In genomic region chr5:73339165-73339564, GRCh38 we compare ENCODE assay signal across 18 cellular contexts.
A peak's percentile ranks its signal among the peaks of the same experiment; 100 is the strongest.
DNase-seq lines count a peak whose midpoint lies in the region; ATAC-seq and TF ChIP-seq lines count a peak whose summit lies in the region.
"Had no signal": no experiment of that assay in that cellular context is flagged by ENCODE, and none has a peak within 500 bp of the region (broad histone marks: within the 10 kb centered on the region; RNA-seq: fewer than 3 reads in every experiment).

No MANE protein-coding gene starts in this region.

- WGBS in IMR-90 (ENCODE audit: extremely low coverage in 2 of 2, insufficient read length in 1 of 2), 2 experiments, result 84% methylated on average over 9 of the region's 12 CpGs; no CpG with 5 or more reads in 1 of the 2 experiments

- no peak overlapping the region for H3K4me3 Mint-ChIP-seq in neural crest cell
- H3K4me3 Mint-ChIP-seq: B cell; CD4-positive, alpha-beta memory T cell had no signal

- no peak overlapping the region for H3K4me3 ChIP-seq in IMR-90 (ENCODE audit: insufficient read depth, low read depth, low read length)
- H3K4me3 ChIP-seq: HAP-1, SJSA1 had no signal

- TF ChIP-seq RAD21 in IMR-90 (IDR thresholded peaks at IDR 0.05; ENCODE audit: low read length), result no peak

- no peaks in the 10 kb centered on the region for H3K9me3 Mint-ChIP-seq in neural crest cell

- H2BK120ac ChIP-seq in IMR-90 (ENCODE audit: low read depth, low read length), result peak overlapping the region; percentile 8; the same call in 1 of the 2 replicates

- dilution Hi-C loops in IMR-90 (cut with HindIII; ENCODE audit: low sequenced_read_pairs, unreplicated experiment), result no loop called here

- no peak overlapping the region for H4K8ac ChIP-seq in IMR-90 (ENCODE audit: low read depth in 2 of 2, low read length in 2 of 2)

- H3K27ac Mint-ChIP-seq in neural crest cell (ENCODE audit: unreplicated experiment), result peak overlapping the region; percentile 59
- H3K27ac Mint-ChIP-seq: B cell had no signal

- H3K4me1 ChIP-seq in IMR-90 (ENCODE audit: control insufficient read depth, insufficient read depth, low read length), result peaks cover 14% of the 10 kb centered on the region
- H3K4me1 ChIP-seq: HAP-1 had no signal

- H3K56ac ChIP-seq in IMR-90 (ENCODE audit: extremely low read depth, insufficient read depth, low read length), result no peak overlapping the region

- no peak overlapping the region for H4K91ac ChIP-seq in IMR-90 (ENCODE audit: insufficient read depth, low read depth, low read length)

- CTCF ChIA-PET in IMR-90 (lab: Yijun Ruan, JAX), result no interaction called here

- H2AFZ ChIP-seq in IMR-90 (replicated peaks; ENCODE audit: low read length, poor library complexity), result no peak overlapping the region

- H3K79me1 ChIP-seq in IMR-90 (ENCODE audit: low read depth in 1 of 2, low read length in 2 of 2), result no peaks in the 10 kb centered on the region

- H4K20me1 ChIP-seq in IMR-90 (ENCODE audit: insufficient read depth, low read length), result no peaks in the 10 kb centered on the region

- DNase-seq in IMR-90 (no peak), brain pericyte (ENCODE audit: low read depth, low spot score) (peak; percentile 81), neural crest cell (ENCODE audit: low read depth, low spot score) (no peak), smooth muscle cell of the brain vasculature (ENCODE audit: low read depth, low spot score) (peak; percentile 86), ACHN (no peak), NOMO-1 treated with dmso at 0.1 percent for 144 hours (lab: John Stamatoyannopoulos, UW; ENCODE audit: unreplicated experiment) (no peak)
- DNase-seq: Calu3; CD4-positive, alpha-beta memory T cell; DMS79; KBM-7; NCI-H2029; NCI-H446 treated with DMSO at 0.1 percent for 48 hours; NK-92 treated with Interleukin-12 subunit alpha and Interleukin-12 subunit beta, amount 100 ng/mL, for 24 hours had no signal

- no peak overlapping the region for H3K4me2 ChIP-seq in IMR-90 (ENCODE audit: low read depth, low read length)

- peak overlapping the region; percentile 44 for H2BK20ac ChIP-seq in IMR-90 (ENCODE audit: low read depth, low read length)

- H3K36me3 ChIP-seq in IMR-90 (ENCODE audit: control insufficient read depth, insufficient read depth, low read length), result no peaks in the 10 kb centered on the region
- H3K36me3 ChIP-seq: HAP-1, SJSA1 had no signal

- TF ChIP-seq CTCF in IMR-90 (conservative IDR thresholded peaks at IDR 0.05; ENCODE audit: low read depth, low read length), result no peak
- no peak for TF ChIP-seq CTCF in neural crest cell (conservative IDR thresholded peaks at IDR 0.05)

- H2AK9ac ChIP-seq in IMR-90 (replicated peaks; ENCODE audit: low read depth, low read length, poor library complexity), result peak overlapping the region; percentile 37

- peak overlapping the region; percentile 74; the same call in 1 of the 2 replicates for H3K4ac ChIP-seq in IMR-90 (ENCODE audit: low read depth, low read length)

- H3K23ac ChIP-seq in IMR-90 (ENCODE audit: low read depth, low read length), result no peak overlapping the region

- H3K27ac ChIP-seq in IMR-90 (ENCODE audit: insufficient read depth, low read length), result no peak overlapping the region

- peaks cover 39% of the 10 kb centered on the region for H3K27me3 Mint-ChIP-seq in neural crest cell (ENCODE audit: low read depth)

- H2BK5ac ChIP-seq in IMR-90 (ENCODE audit: low read depth, low read length, poor library complexity, severe bottlenecking), result no peak overlapping the region

- H3K9me3 ChIP-seq in IMR-90 (ENCODE audit: control insufficient read depth, insufficient read depth, low read length), result peaks cover 6% of the 10 kb centered on the region
- H3K9me3 ChIP-seq: HAP-1, SJSA1 had no signal

- H3K4me1 Mint-ChIP-seq in neural crest cell, result peaks cover 19% of the 10 kb centered on the region
- H3K4me1 Mint-ChIP-seq: B cell; CD4-positive, alpha-beta memory T cell had no signal

- H3K36me3 Mint-ChIP-seq in neural crest cell (ENCODE audit: low read depth), result no peaks in the 10 kb centered on the region
- H3K36me3 Mint-ChIP-seq: CD4-positive, alpha-beta memory T cell had no signal

- peaks cover 9% of the 10 kb centered on the region; the same call in 1 of the 2 replicates for H3K27me3 ChIP-seq in IMR-90 (ENCODE audit: control insufficient read depth, insufficient read depth, low read length)

- intact Hi-C loops in IMR-90 (cut with micrococcal nuclease), result no loop called here

- H3K18ac ChIP-seq in IMR-90 (ENCODE audit: low read depth, low read length), result no peak overlapping the region

- H2BK15ac ChIP-seq in IMR-90 (ENCODE audit: low read depth, low read length), result no peak overlapping the region; the same call in 2 of the 3 replicates

- ATAC-seq in IMR-90 (ENCODE audit: low read depth), result no peak
- no peak for ATAC-seq in GM18868 (IDR thresholded peaks at IDR 0.05; ENCODE audit: unreplicated experiment)
- no peak for ATAC-seq in HG03457 (IDR thresholded peaks at IDR 0.05; ENCODE audit: unreplicated experiment)

- H3K9me1 ChIP-seq in IMR-90 (ENCODE audit: insufficient read depth, low read length), result no peaks in the 10 kb centered on the region; the same call in 1 of the 2 replicates

- TF ChIP-seq POLR2A in IMR-90 (IDR thresholded peaks at IDR 0.05; ENCODE audit: low read depth, low read length), result no peak

- in situ Hi-C loops in IMR-90 (cut with MboI; ENCODE audit: low sequenced_read_pairs), result no loop called here
- in situ Hi-C loops in ACHN (cut with HindIII; ENCODE audit: low pct_ligation_motif_present, low pct_unique_long_range_greater_than_20kb, low sequenced_read_pairs), result no loop called here

- no TSS peak for BruUV-seq in IMR-90 (replicated peaks; lab: Mats Ljungman, UMichigan)

- H2AK5ac ChIP-seq in IMR-90 (ENCODE audit: low read depth, low read length), result peak overlapping the region; percentile 59; the same call in 1 of the 2 replicates

- POLR2A ChIA-PET in IMR-90 (lab: Charles Lee; ENCODE audit: unreplicated experiment), result no interaction called here

- no peak overlapping the region for H3K9ac ChIP-seq in IMR-90 (ENCODE audit: low read depth, low read length)

- H3K14ac ChIP-seq in IMR-90 (replicated peaks; ENCODE audit: low read depth, low read length), result no peak overlapping the region

- H4K5ac ChIP-seq in IMR-90 (ENCODE audit: low read depth, low read length), result no peak overlapping the region

TF ChIP-seq in IMR-90, 13 proteins besides CTCF, POLR2A, EP300 and RAD21:
- TF ChIP-seq RCOR1 (IDR thresholded peaks at IDR 0.05; ENCODE audit: insufficient replicate concordance, low read length) (no peak), MAZ (IDR thresholded peaks at IDR 0.05; ENCODE audit: borderline replicate concordance, low read depth, low read length) (no peak), SMC3 (IDR thresholded peaks at IDR 0.05; ENCODE audit: low read depth, low read length) (no peak), MXI1 (IDR thresholded peaks at IDR 0.05; ENCODE audit: borderline replicate concordance, low read depth, low read length) (no peak), CEBPB (IDR thresholded peaks at IDR 0.05; ENCODE audit: low read depth, low read length) (no peak), FOS (IDR thresholded peaks at IDR 0.05; ENCODE audit: low read depth, low read length) (no peak), MAFK (IDR thresholded peaks at IDR 0.05; ENCODE audit: low read depth, low read length) (no peak), ELK1 (IDR thresholded peaks at IDR 0.05; ENCODE audit: borderline replicate concordance, low read depth, low read length) (no peak)

Comparison
In these comparisons a context has a peak if more than half of its experiments do, and no peak if none do; other contexts are left out.
1. DNase-seq: peak in brain pericyte (single experiment) and smooth muscle cell of the brain vasculature (single experiment); none in IMR-90 (single experiment), neural crest cell (single experiment), ACHN (single experiment) and NOMO-1 treated with dmso at 0.1 percent for 144 hours (single experiment).